ENCODE assay signal across 8 cellular contexts in genomic region chr4:121072080-121072835, GRCh38. TPM values are rescaled to one million over a fixed set of nuclear protein-coding genes. Genes with fewer than 3 reads are reported as not detected.
DNase-seq lines count a peak whose midpoint lies in the region; ATAC-seq and TF ChIP-seq lines count a peak whose summit lies in the region.

Gene NDNF, minus strand, starts transcription at chr4:121072535. Its CDS starts 26,698 bp downstream, at chr4:121045837.

- TF ChIP-seq RAD21 in SK-N-SH (IDR thresholded peaks at IDR 0.05; ENCODE audit: low read length) = no peak

- peak within 1 kb of the TSS; percentile 53 to 68 for H3K4me3 ChIP-seq in SK-N-SH (ENCODE audit: low read depth in 2 of 2, low read length in 1 of 2)
- H3K4me3 ChIP-seq in astrocyte of the cerebellum (ENCODE audit: low read depth, low read length) = peak within 1 kb of the TSS; percentile 51
- H3K4me3 ChIP-seq in iPS-15b (ENCODE audit: low read depth, low read length) = peak within 1 kb of the TSS; percentile 79
- peak within 1 kb of the TSS; percentile 59 for H3K4me3 ChIP-seq in skeletal muscle cell (ENCODE audit: low read depth, low read length)

- no peaks in the 10 kb centered on the region for H3K79me2 ChIP-seq in SK-N-SH (ENCODE audit: insufficient read depth)

- H4K20me1 ChIP-seq in SK-N-SH (ENCODE audit: insufficient read depth) = no peaks in the 10 kb centered on the region

- H3K9me2 ChIP-seq in SK-N-SH = no peaks in the 10 kb centered on the region

- in situ Hi-C loops in ACHN (cut with HindIII; ENCODE audit: low pct_ligation_motif_present, low pct_unique_long_range_greater_than_20kb, low sequenced_read_pairs) = no loop called here
- in situ Hi-C loops in astrocyte of the cerebellum (cut with HindIII; ENCODE audit: low sequenced_read_pairs) = no loop called here

- H3K36me3 ChIP-seq in SK-N-SH (replicated peaks in 1 of 2; ENCODE audit: control insufficient read depth in 1 of 2, insufficient read depth in 2 of 2, low read length in 1 of 2) (no peaks in the 10 kb centered on the region), iPS-15b (ENCODE audit: control insufficient read depth, insufficient read depth, low read length) (no peaks in the 10 kb centered on the region)

- WGBS in SK-N-SH (ENCODE audit: low lambda C conversion rate) = 2% methylated on average over 13 of the region's 70 CpGs

- H3K9me3 ChIP-seq in SK-N-SH = no peaks in the 10 kb centered on the region
- no peaks in the 10 kb centered on the region for H3K9me3 ChIP-seq in iPS-15b (ENCODE audit: control insufficient read depth, insufficient read depth, low read length)

- no peak within 1 kb of the TSS for H3K9ac ChIP-seq in SK-N-SH
- H3K9ac ChIP-seq in iPS-15b (ENCODE audit: low read depth, low read length) = no peak within 1 kb of the TSS

- no peaks in the 10 kb centered on the region for H3F3A ChIP-seq in SK-N-SH (replicated peaks; ENCODE audit: insufficient read depth)

- H2AFZ ChIP-seq in SK-N-SH (ENCODE audit: low read depth) = peak within 1 kb of the TSS; percentile 88

- TF ChIP-seq EP300 in SK-N-SH (IDR thresholded peaks at IDR 0.05; ENCODE audit: borderline replicate concordance in 1 of 2, low read depth in 1 of 2, low read length in 1 of 2) = no peak

- H3K27me3 ChIP-seq in SK-N-SH (ENCODE audit: insufficient read depth) = peaks cover 34% of the 10 kb centered on the region
- peaks cover 58% of the 10 kb centered on the region for H3K27me3 ChIP-seq in iPS-15b (ENCODE audit: control insufficient read depth, insufficient read depth, low read length)

- H3K4me2 ChIP-seq in SK-N-SH = peak within 1 kb of the TSS; percentile 94

- TF ChIP-seq CTCF in SK-N-SH (IDR thresholded peaks at IDR 0.05) = no peak
- no peak for TF ChIP-seq CTCF in astrocyte of the cerebellum (IDR thresholded peaks at IDR 0.05; ENCODE audit: low read depth, low read length, missing control alignments)

- CTCF ChIA-PET in SK-N-SH (lab: Yijun Ruan, JAX) = interaction anchor here (0.7 to 1.9 kb wide), 7 partner anchors 11 to 352 kb away, joined by 3 to 7 read pairs (median 4); partner anchors contain the start of gene PRDM5

- POLR2A ChIA-PET in SK-N-SH (lab: Yijun Ruan, JAX) = interaction anchor here (0.6 kb wide), 1 partner anchor 31 kb away, joined by 5 read pairs; no protein-coding TSS in a partner anchor

- H3K27ac ChIP-seq in SK-N-SH (ENCODE audit: low read depth in 2 of 2, low read length in 1 of 2) = no peak within 1 kb of the TSS

- H3K4me1 ChIP-seq in SK-N-SH (ENCODE audit: control insufficient read depth in 1 of 2, insufficient read depth in 2 of 2, low read depth in 1 of 2, low read length in 1 of 2) (peaks cover 7 to 18% of the 10 kb centered on the region in 2 experiments; a peak in 3 of 4 replicates), iPS-15b (ENCODE audit: control insufficient read depth, insufficient read depth, low read length) (peaks cover 10% of the 10 kb centered on the region)

- DNase-seq in ACHN (peak; percentile 12), SK-N-SH (peak; percentile 79), astrocyte of the cerebellum (ENCODE audit: low read depth) (no peak), skeletal muscle cell (ENCODE audit: low read depth) (no peak), OCI-M2 (lab: John Stamatoyannopoulos, UW; ENCODE audit: unreplicated experiment) (no peak)

- peak; percentile 57 for ATAC-seq in GM21360 (IDR thresholded peaks at IDR 0.05; ENCODE audit: unreplicated experiment)
- no peak for ATAC-seq in HG03460 (IDR thresholded peaks at IDR 0.05; ENCODE audit: unreplicated experiment)

TF ChIP-seq in SK-N-SH, 30 proteins besides CTCF, POLR2A, EP300 and RAD21:
- TF ChIP-seq MAX (IDR thresholded peaks at IDR 0.05; ENCODE audit: low read depth) (0 out of 2 replicates have a peak, but pooled peaks have one; percentile 11), POLR2AphosphoS5 (IDR thresholded peaks at IDR 0.05; ENCODE audit: low read depth, low read length) (no peak)

RNA-seq across cellular contexts. Expression of gene NDNF, which starts in this region (rescaled TPM):
- 0.13 TPM in 1 of 2 replicates, not detected in the other for polyA plus RNA-seq in SK-N-SH (2012; rRNA removed)
- polyA plus RNA-seq in SK-N-SH (2012; cell fraction: cytosol; rRNA removed) = 0.04 TPM in 2 replicates
- 0.06 TPM in 1 of 2 replicates, not detected in the other for polyA plus RNA-seq in SK-N-SH (2012; cell fraction: nucleus; rRNA removed)

Comparison
In these comparisons a context has a peak if more than half of its experiments do, and no peak if none do; other contexts are left out.
1. Peak in DNase-seq, H3K4me3 ChIP-seq and H3K4me2 ChIP-seq in SK-N-SH; RNA of the gene not detected or under 1 TPM.